ENCODE assay signal across 8 cellular contexts in the genomic region with DNA sequence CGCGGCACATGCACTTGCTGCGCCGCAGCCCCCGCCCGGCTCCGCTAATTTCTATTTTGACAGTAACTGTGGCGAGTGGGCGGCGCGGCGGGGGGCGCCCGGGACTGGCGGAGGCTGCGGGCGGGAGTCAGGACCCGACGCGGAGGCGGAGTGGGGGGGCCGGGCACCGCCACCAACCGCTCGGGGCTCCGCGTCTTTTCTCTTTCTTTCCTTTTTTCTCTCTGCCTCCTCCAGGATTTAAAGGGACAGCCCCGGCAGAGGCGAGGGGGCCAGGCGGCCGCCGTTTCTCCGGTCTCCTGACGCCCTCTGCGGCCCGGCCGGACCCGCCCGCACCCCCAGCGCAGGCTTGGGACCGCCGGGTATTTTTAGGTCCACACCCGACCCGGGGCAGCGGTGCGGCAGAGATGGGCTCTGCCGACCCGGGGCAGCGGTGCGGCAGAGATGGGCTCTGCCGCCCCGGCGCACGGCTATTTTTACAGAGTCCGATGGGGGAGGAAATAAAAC. TPM values are rescaled to one million over a fixed set of nuclear protein-coding genes. Genes with fewer than 3 reads are reported as not detected.
DNase-seq lines count a peak whose midpoint lies in the region; ATAC-seq and TF ChIP-seq lines count a peak whose summit lies in the region.

No MANE protein-coding gene starts in this region.

- ATAC-seq in GM18517 (IDR thresholded peaks at IDR 0.05; ENCODE audit: unreplicated experiment) (peak; percentile 9), gastrocnemius medialis (peak; percentile 48 to 60), HG03095 (IDR thresholded peaks at IDR 0.05; ENCODE audit: unreplicated experiment) (no peak)

- peaks cover 19 to 37% of the 10 kb centered on the region in 2 donors for H3K4me1 ChIP-seq in adrenal gland (replicated peaks in 1 of 2)
- H3K4me1 ChIP-seq in gastrocnemius medialis, result peaks cover 10 to 11% of the 10 kb centered on the region in 2 donors

- H3K9me3 ChIP-seq in adrenal gland (replicated peaks in 1 of 3), result no peaks in the 10 kb centered on the region
- no peaks in the 10 kb centered on the region for H3K9me3 ChIP-seq in gastrocnemius medialis

- intact Hi-C loops in adrenal gland (cut with DNase I) (loop anchor here in 1 of 2 donors (10.0 kb wide), 2 partner anchors 65 to 175 kb away; no protein-coding TSS in a partner anchor), gastrocnemius medialis (cut with DNase I; ENCODE audit: low total_unique reads) (loop anchor here (2.0 to 10.0 kb wide), 4 partner anchors 35 to 479 kb away; a partner anchor contains a TSS)

- TF ChIP-seq POLR2A in NB4 (IDR thresholded peaks at IDR 0.05; ENCODE audit: extremely low read depth, insufficient read length), result no peak
- no peak for TF ChIP-seq POLR2A in adrenal gland (IDR thresholded peaks at IDR 0.05)
- TF ChIP-seq POLR2A in gastrocnemius medialis (IDR thresholded peaks at IDR 0.05), result no peak

- no peaks in the 10 kb centered on the region for H3K27me3 ChIP-seq in adrenal gland
- peaks cover 19 to 38% (median 26%) of the 10 kb centered on the region in 3 donors for H3K27me3 ChIP-seq in gastrocnemius medialis

- DNase-seq in 8988T (peak; percentile 50), NB4 (ENCODE audit: low read depth) (peak; percentile 57), adrenal gland (peak; percentile 65 to 85 (median 76)), gastrocnemius medialis (peak in 1 of 2 donors; percentile 27), GDM1 (lab: John Stamatoyannopoulos, UW) (no peak)

- WGBS in adrenal gland, 4 donors, result 0 to 1% (median 1%) methylated on average over 45 to 55 of the region's 55 CpGs

- in situ Hi-C loops in gastrocnemius medialis (cut with MboI; ENCODE audit: low sequenced_read_pairs in 4 of 4), result loop anchor here in 1 of 4 donors (25.0 kb wide), 1 partner anchor 247 kb away; no protein-coding TSS in a partner anchor

- H3K27ac ChIP-seq in adrenal gland (peak overlapping the region; percentile 56 to 94 (median 90)), gastrocnemius medialis (peak overlapping the region; percentile 71 to 88 (median 78))

- H3K4me3 ChIP-seq in NB4 (ENCODE audit: low read depth, low read length) (peak overlapping the region; percentile 55), adrenal gland (peak overlapping the region; percentile 37 to 91 (median 73)), iPS-11a (ENCODE audit: low read depth, low read length) (peak overlapping the region; percentile 65), gastrocnemius medialis (peak overlapping the region; percentile 78 to 88 (median 85))

- H3K36me3 ChIP-seq in adrenal gland (replicated peaks in 1 of 2) (no peaks in the 10 kb centered on the region), gastrocnemius medialis (no peaks in the 10 kb centered on the region)

- no peak for TF ChIP-seq CTCF in NB4 (IDR thresholded peaks at IDR 0.05; ENCODE audit: low read depth, low read length)
- peak in 4 of 6 experiments; percentile 11 to 26 (median 18) for TF ChIP-seq CTCF in adrenal gland (IDR thresholded peaks at IDR 0.05)
- TF ChIP-seq CTCF in gastrocnemius medialis (IDR thresholded peaks at IDR 0.05 in 4 of 5, conservative IDR thresholded peaks at IDR 0.05 in 1 of 5), result no peak

RNA-seq across cellular contexts. Expression of a gene that starts 0.5 kb away (rescaled TPM):
- total RNA-seq in adrenal gland, result 10 to 100 TPM; 24.9 to 42.8 (median 30.5) TPM
- polyA plus RNA-seq in adrenal gland, result 10 to 100 TPM in 1 of 3 donors, 1 to 10 TPM in 2; 5.2 to 22.6 (median 6.0) TPM
- 10 to 100 TPM in 1 of 4 donors, 1 to 10 TPM in 1, under 1 TPM in 2; 0.53 to 12.3 (median 1.1) TPM for total RNA-seq in gastrocnemius medialis

Comparison
In these comparisons a context has a peak if more than half of its experiments do, and no peak if none do; other contexts are left out.
1. CTCF ChIP-seq: peak in adrenal gland (4 of 6); none in NB4 (single experiment) and gastrocnemius medialis (0 of 5).
2. Peak in every context shown above with its lines, with median percentiles within 50 percentile points of each other: H3K4me3 ChIP-seq.